14 cellular contexts compared by ENCODE assay signal in the genomic region with DNA sequence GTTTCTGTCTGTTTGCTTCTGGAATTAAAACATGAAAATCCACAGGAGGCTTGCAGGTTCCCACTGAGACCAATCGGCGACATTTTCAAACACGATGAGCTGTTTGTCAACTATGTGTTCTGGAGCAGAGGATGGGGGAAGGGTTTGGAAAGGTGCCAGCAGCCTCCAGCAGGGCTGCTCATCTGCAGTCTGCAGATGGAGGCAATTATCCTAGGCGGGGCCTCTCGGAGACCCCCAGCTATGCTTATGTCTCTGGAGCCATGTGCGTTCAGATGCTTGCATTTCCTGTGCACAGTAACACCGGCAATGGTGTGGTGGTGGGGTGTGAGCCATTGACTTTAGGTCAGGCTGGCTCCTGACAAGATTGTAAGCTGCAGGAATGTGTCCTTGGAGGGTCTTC. TPM values are rescaled to one million over a fixed set of nuclear protein-coding genes. Genes with fewer than 3 reads are reported as not detected.
DNase-seq lines count a peak whose midpoint lies in the region; ATAC-seq and TF ChIP-seq lines count a peak whose summit lies in the region.
"Had no signal": no experiment of that assay in that cellular context is flagged by ENCODE, and none has a peak within 500 bp of the region (broad histone marks: within the 10 kb centered on the region; RNA-seq: fewer than 3 reads in every experiment).

No MANE protein-coding gene starts in this region.

- TF ChIP-seq CTCF in astrocyte of the spinal cord (IDR thresholded peaks at IDR 0.05; ENCODE audit: low read depth, low read length) = no peak

- no peak overlapping the region for H3K4me3 Mint-ChIP-seq in activated CD4-positive, alpha-beta T cell treated with anti-CD3 and anti-CD28 coated beads, Interleukin-2, amount 10 ng/mL, durations not matched to agents 7 days and 5 days
- no peak overlapping the region for H3K4me3 Mint-ChIP-seq in activated T-helper 17 cell treated with anti-CD3 and anti-CD28 coated beads, Interleukin-2, amount 50 U/mL, for 72 hours
- H3K4me3 Mint-ChIP-seq: neural progenitor cell had no signal

- H3K4me1 Mint-ChIP-seq in activated CD4-positive, alpha-beta T cell treated with anti-CD3 and anti-CD28 coated beads, Interleukin-2, amount 10 ng/mL, durations not matched to agents 7 days and 5 days = no peaks in the 10 kb centered on the region
- no peaks in the 10 kb centered on the region for H3K4me1 Mint-ChIP-seq in activated T-helper 17 cell treated with anti-CD3 and anti-CD28 coated beads, Interleukin-2, amount 50 U/mL, for 72 hours

- peaks cover 4% of the 10 kb centered on the region for H3K27me3 Mint-ChIP-seq in activated CD4-positive, alpha-beta T cell treated with anti-CD3 and anti-CD28 coated beads, Interleukin-2, amount 10 ng/mL, durations not matched to agents 7 days and 5 days
- peaks cover 32% of the 10 kb centered on the region for H3K27me3 Mint-ChIP-seq in activated T-helper 17 cell treated with anti-CD3 and anti-CD28 coated beads, Interleukin-2, amount 50 U/mL, for 72 hours

- ATAC-seq in activated T-helper 17 cell treated with anti-CD3 and anti-CD28 coated beads, Interleukin-2, amount 50 U/mL, for 72 hours (replicated peaks) = no peak
- ATAC-seq: right lobe of liver had no signal

- no peak overlapping the region for H3K27ac Mint-ChIP-seq in activated CD4-positive, alpha-beta T cell treated with anti-CD3 and anti-CD28 coated beads, Interleukin-2, amount 10 ng/mL, durations not matched to agents 7 days and 5 days
- H3K27ac Mint-ChIP-seq in activated T-helper 17 cell treated with anti-CD3 and anti-CD28 coated beads, Interleukin-2, amount 50 U/mL, for 72 hours = no peak overlapping the region
- H3K27ac Mint-ChIP-seq: neural progenitor cell had no signal

- no peaks in the 10 kb centered on the region for H3K9me3 Mint-ChIP-seq in activated CD4-positive, alpha-beta T cell treated with anti-CD3 and anti-CD28 coated beads, Interleukin-2, amount 10 ng/mL, durations not matched to agents 7 days and 5 days
- H3K9me3 Mint-ChIP-seq in activated T-helper 17 cell treated with anti-CD3 and anti-CD28 coated beads, Interleukin-2, amount 50 U/mL, for 72 hours = no peaks in the 10 kb centered on the region
- H3K9me3 Mint-ChIP-seq: neural progenitor cell had no signal

- no peak overlapping the region for H3K4me3 ChIP-seq in astrocyte of the spinal cord (ENCODE audit: low read depth, low read length)
- H3K4me3 ChIP-seq: BLaER1 treated with 17β-estradiol and CSF1 and Interleukin-3, amounts not matched to agents 10 nM and 100 nM; neural progenitor cell; right lobe of liver; tibial artery had no signal

- DNase-seq in G401 (ENCODE audit: low spot score) (peak; percentile 45), NCI-H2171 (lab: John Stamatoyannopoulos, UW) (peak; percentile 86), astrocyte of the spinal cord (ENCODE audit: low read depth, low spot score) (peak; percentile 72), kidney tubule cell (ENCODE audit: low spot score) (peak; percentile 44), HPDE6-E6E7 (ENCODE audit: extremely low spot score) (no peak)
- DNase-seq in activated CD4-positive, alpha-beta T cell treated with anti-CD3 and anti-CD28 coated beads, Interleukin-2, amount 10 ng/mL, durations not matched to agents 7 days and 5 days = no peak
- DNase-seq: DMS79 treated with DMSO at 0.1 percent for 48 hours; right lobe of liver; stimulated activated CD4-positive, alpha-beta T cell treated with anti-CD3 and anti-CD28 coated beads, Interleukin-2, amount 100 ng/mL, for 48 hours; tibial artery had no signal

- POLR2A ChIA-PET in activated CD4-positive, alpha-beta T cell treated with anti-CD3 and anti-CD28 coated beads, Interleukin-2, amount 10 ng/mL, durations not matched to agents 7 days and 5 days (lab: Charles Lee) = no interaction called here

- H3K36me3 Mint-ChIP-seq in activated CD4-positive, alpha-beta T cell treated with anti-CD3 and anti-CD28 coated beads, Interleukin-2, amount 10 ng/mL, durations not matched to agents 7 days and 5 days (ENCODE audit: low read depth) = no peaks in the 10 kb centered on the region
- no peaks in the 10 kb centered on the region for H3K36me3 Mint-ChIP-seq in activated T-helper 17 cell treated with anti-CD3 and anti-CD28 coated beads, Interleukin-2, amount 50 U/mL, for 72 hours (ENCODE audit: low read depth)
- H3K36me3 Mint-ChIP-seq: neural progenitor cell had no signal

- in situ Hi-C loops in G401 (cut with HindIII; ENCODE audit: low sequenced_read_pairs) (no loop called here), astrocyte of the spinal cord (cut with HindIII; ENCODE audit: low sequenced_read_pairs) (no loop called here)

- CTCF ChIA-PET in activated CD4-positive, alpha-beta T cell treated with anti-CD3 and anti-CD28 coated beads, Interleukin-2, amount 10 ng/mL, durations not matched to agents 7 days and 5 days (lab: Charles Lee) = no interaction called here

RNA-seq across cellular contexts. Expression of gene RPH3A, which starts 51.7 kb away (rescaled TPM):
- not detected in 2 replicates for total RNA-seq in G401 (2014; rRNA removed; shearing (Covaris generic))
- total RNA-seq in activated CD4-positive, alpha-beta T cell treated with anti-CD3 and anti-CD28 coated beads, Interleukin-2, amount 10 ng/mL, durations not matched to agents 7 days and 5 days = not detected
- not detected for total RNA-seq in activated T-helper 17 cell treated with anti-CD3 and anti-CD28 coated beads, Interleukin-2, amount 50 U/mL, for 72 hours
- total RNA-seq: MCF 10A had no signal

Comparison
In these comparisons a context has a peak if more than half of its experiments do, and no peak if none do; other contexts are left out.
1. DNase-seq: peak in G401 (single experiment), NCI-H2171 (single experiment), astrocyte of the spinal cord (single experiment) and kidney tubule cell (single experiment); none in activated CD4-positive, alpha-beta T cell treated with anti-CD3 and anti-CD28 coated beads, Interleukin-2, amount 10 ng/mL, durations not matched to agents 7 days and 5 days (single experiment) and HPDE6-E6E7 (single experiment).